In genomic region chr9:135212961-135213360, GRCh38 we compare ENCODE assay signal across 24 cellular contexts.
"Had no signal": no experiment of that assay in that cellular context is flagged by ENCODE, and none has a peak within 500 bp of the region (broad histone marks: within the 10 kb centered on the region; RNA-seq: fewer than 3 reads in every experiment).

No MANE protein-coding gene starts in this region.

- H3K4me3 Mint-ChIP-seq: activated CD4-positive, alpha-beta T cell treated with anti-CD3 and anti-CD28 coated beads, Interleukin-2, amount 10 ng/mL, durations not matched to agents 7 days and 5 days; activated CD8-positive, alpha-beta memory T cell treated with anti-CD3 and anti-CD28 coated beads, Interleukin-2, amount 10 ng/mL, durations not matched to agents 7 days and 5 days; activated CD8-positive, alpha-beta T cell treated with anti-CD3 and anti-CD28 coated beads for 36 hours; activated naive CD8-positive, alpha-beta T cell treated with anti-CD3 and anti-CD28 coated beads, Interleukin-2, amount 50 U/mL, for 24 hours; activated T-helper 1 cell treated with anti-CD3 and anti-CD28 coated beads, Interleukin-12 subunit alpha, Interleukin-12 subunit beta, Interleukin-2, Interleukin-4 antibody, amounts not matched to agents 30 ng/mL and 10 ng/mL and 1 ng/mL, durations not matched to agents 14 hours and 24 hours and 36 hours; central memory CD8-positive, alpha-beta T cell had no signal

- H3K4me1 ChIP-seq: colonic mucosa had no signal

- H3K4me1 Mint-ChIP-seq: activated CD4-positive, alpha-beta T cell treated with anti-CD3 and anti-CD28 coated beads, Interleukin-2, amount 10 ng/mL, durations not matched to agents 7 days and 5 days; activated CD8-positive, alpha-beta memory T cell treated with anti-CD3 and anti-CD28 coated beads, Interleukin-2, amount 10 ng/mL, durations not matched to agents 7 days and 5 days; activated naive CD8-positive, alpha-beta T cell treated with anti-CD3 and anti-CD28 coated beads, Interleukin-2, amount 50 U/mL, for 24 hours; central memory CD8-positive, alpha-beta T cell had no signal

- H3K27ac ChIP-seq: brain microvascular endothelial cell, colonic mucosa, esophagus muscularis mucosa, upper lobe of left lung, VCaP had no signal

- H3K9me3 ChIP-seq: colonic mucosa had no signal

- H3K4me3 ChIP-seq: colonic mucosa, dorsolateral prefrontal cortex, esophagus muscularis mucosa, upper lobe of left lung had no signal

- H3K36me3 Mint-ChIP-seq: activated CD8-positive, alpha-beta memory T cell treated with anti-CD3 and anti-CD28 coated beads, Interleukin-2, amount 10 ng/mL, durations not matched to agents 7 days and 5 days had no signal

- H3K27me3 ChIP-seq: brain microvascular endothelial cell, colonic mucosa, upper lobe of left lung had no signal

- H3K9me3 Mint-ChIP-seq: activated T-helper 1 cell treated with anti-CD3 and anti-CD28 coated beads, Interleukin-12 subunit alpha, Interleukin-12 subunit beta, Interleukin-2, Interleukin-4 antibody, amounts not matched to agents 30 ng/mL and 10 ng/mL and 1 ng/mL, durations not matched to agents 14 hours and 24 hours and 36 hours; central memory CD8-positive, alpha-beta T cell had no signal

- DNase-seq: activated CD4-positive, alpha-beta T cell treated with anti-CD3 and anti-CD28 coated beads, Interleukin-2, amount 10 ng/mL, durations not matched to agents 7 days and 5 days; activated CD4-positive, CD25-positive, alpha-beta regulatory T cell treated with anti-CD3 and anti-CD28 coated beads, Interleukin-2, amount 50 U/mL, for 72 hours; activated CD8-positive, alpha-beta memory T cell treated with anti-CD3 and anti-CD28 coated beads, Interleukin-2, amount 10 ng/mL, durations not matched to agents 7 days and 5 days; activated CD8-positive, alpha-beta T cell treated with anti-CD3 and anti-CD28 coated beads for 36 hours; activated gamma-delta T cell; activated naive CD4-positive, alpha-beta T cell treated with anti-CD3 and anti-CD28 coated beads, Interleukin-2, amount 50 U/mL, for 16 hours; activated naive CD8-positive, alpha-beta T cell treated with anti-CD3 and anti-CD28 coated beads, Interleukin-2, amount 50 U/mL, for 24 hours; activated T-cell treated with anti-CD3 and anti-CD28 coated beads for 4 hours; anterior cingulate cortex; brain microvascular endothelial cell; colonic mucosa; occipital lobe; retina; stimulated activated CD4-positive, alpha-beta T cell treated with anti-CD3 and anti-CD28 coated beads, Interleukin-12 subunit alpha, Interleukin-12 subunit beta, amount 100 ng/mL, for 4 hours; stimulated activated CD4-positive, alpha-beta T cell treated with anti-CD3 and anti-CD28 coated beads, Interleukin-4, amount 100 ng/mL, for 4 hours; stimulated activated naive CD8-positive, alpha-beta T cell treated with anti-CD3 and anti-CD28 coated beads, Interleukin-15, Interleukin-2, amounts not matched to agents 100 U/mL and 50 U/mL, for 24 hours; upper lobe of left lung had no signal

- H3K27ac Mint-ChIP-seq: activated CD4-positive, alpha-beta T cell treated with anti-CD3 and anti-CD28 coated beads, Interleukin-2, amount 10 ng/mL, durations not matched to agents 7 days and 5 days; activated CD8-positive, alpha-beta memory T cell treated with anti-CD3 and anti-CD28 coated beads, Interleukin-2, amount 10 ng/mL, durations not matched to agents 7 days and 5 days; activated CD8-positive, alpha-beta T cell treated with anti-CD3 and anti-CD28 coated beads for 36 hours; activated naive CD8-positive, alpha-beta T cell treated with anti-CD3 and anti-CD28 coated beads, Interleukin-2, amount 50 U/mL, for 24 hours; activated T-helper 1 cell treated with anti-CD3 and anti-CD28 coated beads, Interleukin-12 subunit alpha, Interleukin-12 subunit beta, Interleukin-2, Interleukin-4 antibody, amounts not matched to agents 30 ng/mL and 10 ng/mL and 1 ng/mL, durations not matched to agents 14 hours and 24 hours and 36 hours; progenitor cell of endocrine pancreas had no signal

- H3K27me3 Mint-ChIP-seq: activated CD4-positive, alpha-beta T cell treated with anti-CD3 and anti-CD28 coated beads, Interleukin-2, amount 10 ng/mL, durations not matched to agents 7 days and 5 days had no signal

- H3K36me3 ChIP-seq: brain microvascular endothelial cell, colonic mucosa, esophagus muscularis mucosa, upper lobe of left lung had no signal

- ATAC-seq: activated CD8-positive, alpha-beta memory T cell treated with anti-CD3 and anti-CD28 coated beads, Interleukin-2, amount 10 ng/mL, durations not matched to agents 7 days and 5 days; activated CD8-positive, alpha-beta T cell treated with anti-CD3 and anti-CD28 coated beads for 36 hours; activated naive CD8-positive, alpha-beta T cell treated with anti-CD3 and anti-CD28 coated beads, Interleukin-2, amount 50 U/mL, for 24 hours; SK-N-SH treated with all-trans-retinoic acid at 6 μM for 48 hours; stimulated activated naive CD8-positive, alpha-beta T cell treated with anti-CD3 and anti-CD28 coated beads, Interleukin-15, Interleukin-2, amounts not matched to agents 100 U/mL and 50 U/mL, for 24 hours had no signal
